ENCODE assay signal across 8 cellular contexts in the genomic region with DNA sequence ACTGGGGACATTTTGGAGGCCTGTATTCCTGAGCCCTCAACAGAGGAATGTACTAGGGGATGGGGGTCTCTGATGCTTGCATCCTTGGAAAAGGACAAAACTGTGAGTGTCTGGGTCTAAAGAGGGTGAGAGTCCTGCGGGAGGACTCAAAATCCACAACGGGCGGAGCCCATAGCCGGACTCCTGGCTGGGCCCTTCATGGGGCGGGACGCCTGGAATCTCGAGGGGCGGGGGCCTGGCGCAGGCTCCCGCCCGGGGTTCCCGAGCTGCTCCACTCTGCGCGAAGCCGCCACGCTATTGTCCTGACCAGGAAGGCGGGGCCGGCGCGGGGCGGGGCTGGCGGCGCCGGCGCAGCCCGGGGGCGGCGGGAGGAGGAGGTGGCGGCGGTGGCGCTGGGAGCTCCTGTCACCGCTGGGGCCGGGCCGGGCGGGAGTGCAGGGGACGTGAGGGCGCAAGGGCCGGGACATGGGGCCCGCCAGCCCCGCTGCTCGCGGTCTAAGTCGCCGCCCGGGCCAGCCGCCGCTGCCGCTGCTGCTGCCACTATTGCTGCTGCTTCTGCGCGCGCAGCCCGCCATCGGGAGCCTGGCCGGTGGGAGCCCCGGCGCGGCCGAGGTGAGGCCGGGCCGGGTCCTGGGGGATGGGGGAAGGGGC. TPM values are rescaled to one million over a fixed set of nuclear protein-coding genes. Genes with fewer than 3 reads are reported as not detected.
DNase-seq lines count a peak whose midpoint lies in the region; ATAC-seq lines count a peak whose summit lies in the region.

A gene (plus strand): TSS at position 403 of the 651 bp plus-strand sequence. CDS start 63 bp downstream, at position 466.

- no peak within 1 kb of the TSS for H2BK12ac ChIP-seq in trophoblast cell (ENCODE audit: low read length)

- H4K91ac ChIP-seq in trophoblast cell (ENCODE audit: low read depth, low read length) = no peak within 1 kb of the TSS

- no peaks in the 10 kb centered on the region for H3K9me3 Mint-ChIP-seq in activated naive CD4-positive, alpha-beta T cell treated with anti-CD3 and anti-CD28 coated beads, Interleukin-2, amount 50 U/mL, for 24 hours

- no peak within 1 kb of the TSS for H3K23ac ChIP-seq in trophoblast cell (ENCODE audit: low read length)

- peak within 1 kb of the TSS; percentile 20 for H3K27ac Mint-ChIP-seq in activated naive CD4-positive, alpha-beta T cell treated with anti-CD3 and anti-CD28 coated beads, Interleukin-2, amount 50 U/mL, for 24 hours

- H3K27me3 ChIP-seq in SJSA1 (replicated peaks) = peaks cover 17% of the 10 kb centered on the region; the same call in 1 of the 2 replicates
- H3K27me3 ChIP-seq in trophoblast cell (ENCODE audit: insufficient read depth, low read length) = peaks cover 13% of the 10 kb centered on the region

- peaks cover 20% of the 10 kb centered on the region for H3K4me1 ChIP-seq in SJSA1 (replicated peaks)
- H3K4me1 ChIP-seq in trophoblast cell (ENCODE audit: control insufficient read depth in 1 of 2, insufficient read depth in 2 of 2, low read length in 2 of 2) = peaks cover 12% of the 10 kb centered on the region in 2 experiments

- DNase-seq in COLO668 (lab: John Stamatoyannopoulos, UW; ENCODE audit: unreplicated experiment) = peak; percentile 83
- peak; percentile 47 for DNase-seq in HS-27A (ENCODE audit: low read depth)
- peak; percentile 25 to 68 for DNase-seq in SJSA1 (ENCODE audit: low read depth in 1 of 2, low spot score in 2 of 2)
- peak; percentile 84 for DNase-seq in Right ventricle myocardium inferior (ENCODE audit: missing footprints)
- peak; percentile 30 to 61 for DNase-seq in trophoblast cell
- peak; percentile 59 for DNase-seq in ureter (ENCODE audit: low spot score)
- DNase-seq in SKM-1 (lab: John Stamatoyannopoulos, UW; ENCODE audit: unreplicated experiment) = no peak

- H3K14ac ChIP-seq in trophoblast cell (ENCODE audit: low read length) = no peak within 1 kb of the TSS

- H2AK5ac ChIP-seq in trophoblast cell (ENCODE audit: low read length) = no peak within 1 kb of the TSS

- H3K18ac ChIP-seq in trophoblast cell (ENCODE audit: low read length) = no peak within 1 kb of the TSS

- no CpG with 5 or more reads among the region's 60 CpGs for WGBS in trophoblast cell (ENCODE audit: extremely low coverage, insufficient coverage, insufficient read length)

- no peaks in the 10 kb centered on the region for H3K79me1 ChIP-seq in trophoblast cell (ENCODE audit: low read length)

- H3K9me3 ChIP-seq in SJSA1 (replicated peaks) (no peaks in the 10 kb centered on the region), trophoblast cell (ENCODE audit: insufficient read depth, low read depth, low read length) (peaks cover 2% of the 10 kb centered on the region)

- H4K12ac ChIP-seq in trophoblast cell (ENCODE audit: low read depth, low read length) = no peak within 1 kb of the TSS

- H3K79me2 ChIP-seq in trophoblast cell (ENCODE audit: control insufficient read depth, insufficient read depth, low read length, poor library complexity) = no peaks in the 10 kb centered on the region

- peaks cover 19% of the 10 kb centered on the region for H3K27me3 Mint-ChIP-seq in activated naive CD4-positive, alpha-beta T cell treated with anti-CD3 and anti-CD28 coated beads, Interleukin-2, amount 50 U/mL, for 24 hours

- peak within 1 kb of the TSS; percentile 68 for H3K4me3 Mint-ChIP-seq in activated naive CD4-positive, alpha-beta T cell treated with anti-CD3 and anti-CD28 coated beads, Interleukin-2, amount 50 U/mL, for 24 hours

- intact Hi-C loops in Right ventricle myocardium inferior (cut with DNase I) = no loop called here

- H2AFZ ChIP-seq in trophoblast cell (ENCODE audit: insufficient read depth, low read length, poor library complexity) = peak within 1 kb of the TSS; percentile 35

- H3K9ac ChIP-seq in trophoblast cell (ENCODE audit: low read length) = no peak within 1 kb of the TSS

- H3K4me3 ChIP-seq in SJSA1 = peak within 1 kb of the TSS; percentile 44
- H3K4me3 ChIP-seq in trophoblast cell (ENCODE audit: low read depth, low read length) = peak within 1 kb of the TSS; percentile 69

- H3K36me3 Mint-ChIP-seq in activated naive CD4-positive, alpha-beta T cell treated with anti-CD3 and anti-CD28 coated beads, Interleukin-2, amount 50 U/mL, for 24 hours = no peaks in the 10 kb centered on the region

- no peak within 1 kb of the TSS for H2BK120ac ChIP-seq in trophoblast cell (ENCODE audit: insufficient read depth, low read length, poor library complexity)

- no peak within 1 kb of the TSS for H2BK5ac ChIP-seq in trophoblast cell (ENCODE audit: low read depth, low read length, poor library complexity)

- H3K27ac ChIP-seq in SJSA1 (no peak within 1 kb of the TSS), trophoblast cell (ENCODE audit: low read depth, low read length) (no peak within 1 kb of the TSS)

- H4K8ac ChIP-seq in trophoblast cell (ENCODE audit: low read depth, low read length) = no peak within 1 kb of the TSS

- H3K4me2 ChIP-seq in trophoblast cell (ENCODE audit: low read length) = peak within 1 kb of the TSS; percentile 79

- H3K36me3 ChIP-seq in SJSA1 (no peaks in the 10 kb centered on the region), trophoblast cell (ENCODE audit: control insufficient read depth in 1 of 2, insufficient read depth in 2 of 2, low read length in 2 of 2) (no peaks in the 10 kb centered on the region)

- peaks cover 14% of the 10 kb centered on the region for H3K4me1 Mint-ChIP-seq in activated naive CD4-positive, alpha-beta T cell treated with anti-CD3 and anti-CD28 coated beads, Interleukin-2, amount 50 U/mL, for 24 hours

- peak; percentile 93 for ATAC-seq in Right ventricle myocardium inferior

- no peak within 1 kb of the TSS for H3K4ac ChIP-seq in trophoblast cell (ENCODE audit: low read depth, low read length)

RNA-seq across cellular contexts. Expression of the gene that starts here (rescaled TPM):
- total RNA-seq in SJSA1 (2014; rRNA removed; shearing (Covaris generic)) = 11.1 and 11.6 TPM in 2 replicates
- total RNA-seq in Right ventricle myocardium inferior (20.5 TPM), ureter (6.2 TPM)
- polyA plus RNA-seq in trophoblast cell (2013) = 18.9 and 25.5 TPM in 2 replicates
